Comparison of ENCODE assay signal across 1 cellular context in the genomic region with DNA sequence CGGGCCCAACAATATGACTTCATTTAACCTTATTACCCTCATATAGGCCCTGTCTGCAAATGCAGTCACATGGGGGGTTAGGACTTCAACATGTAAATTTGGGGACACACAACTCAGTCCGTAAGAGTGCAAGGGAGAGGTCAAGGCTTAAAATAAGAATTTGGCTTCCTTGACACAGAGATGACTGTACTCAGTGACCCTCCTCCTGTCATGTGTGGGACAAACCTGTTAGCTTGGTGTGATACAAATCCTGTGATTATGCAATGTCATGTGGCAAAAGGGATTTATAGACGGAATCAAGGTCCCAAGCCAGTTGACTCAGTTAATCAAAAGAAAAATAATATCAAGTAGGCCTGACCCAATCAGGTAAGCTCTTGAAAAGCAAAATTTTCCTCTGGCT.
TF ChIP-seq lines count a peak whose summit lies in the region.

No MANE protein-coding gene starts in this region.

TF ChIP-seq in HepG2, 621 proteins besides CTCF, POLR2A, EP300 and RAD21:
- TF ChIP-seq, protein P1, sequence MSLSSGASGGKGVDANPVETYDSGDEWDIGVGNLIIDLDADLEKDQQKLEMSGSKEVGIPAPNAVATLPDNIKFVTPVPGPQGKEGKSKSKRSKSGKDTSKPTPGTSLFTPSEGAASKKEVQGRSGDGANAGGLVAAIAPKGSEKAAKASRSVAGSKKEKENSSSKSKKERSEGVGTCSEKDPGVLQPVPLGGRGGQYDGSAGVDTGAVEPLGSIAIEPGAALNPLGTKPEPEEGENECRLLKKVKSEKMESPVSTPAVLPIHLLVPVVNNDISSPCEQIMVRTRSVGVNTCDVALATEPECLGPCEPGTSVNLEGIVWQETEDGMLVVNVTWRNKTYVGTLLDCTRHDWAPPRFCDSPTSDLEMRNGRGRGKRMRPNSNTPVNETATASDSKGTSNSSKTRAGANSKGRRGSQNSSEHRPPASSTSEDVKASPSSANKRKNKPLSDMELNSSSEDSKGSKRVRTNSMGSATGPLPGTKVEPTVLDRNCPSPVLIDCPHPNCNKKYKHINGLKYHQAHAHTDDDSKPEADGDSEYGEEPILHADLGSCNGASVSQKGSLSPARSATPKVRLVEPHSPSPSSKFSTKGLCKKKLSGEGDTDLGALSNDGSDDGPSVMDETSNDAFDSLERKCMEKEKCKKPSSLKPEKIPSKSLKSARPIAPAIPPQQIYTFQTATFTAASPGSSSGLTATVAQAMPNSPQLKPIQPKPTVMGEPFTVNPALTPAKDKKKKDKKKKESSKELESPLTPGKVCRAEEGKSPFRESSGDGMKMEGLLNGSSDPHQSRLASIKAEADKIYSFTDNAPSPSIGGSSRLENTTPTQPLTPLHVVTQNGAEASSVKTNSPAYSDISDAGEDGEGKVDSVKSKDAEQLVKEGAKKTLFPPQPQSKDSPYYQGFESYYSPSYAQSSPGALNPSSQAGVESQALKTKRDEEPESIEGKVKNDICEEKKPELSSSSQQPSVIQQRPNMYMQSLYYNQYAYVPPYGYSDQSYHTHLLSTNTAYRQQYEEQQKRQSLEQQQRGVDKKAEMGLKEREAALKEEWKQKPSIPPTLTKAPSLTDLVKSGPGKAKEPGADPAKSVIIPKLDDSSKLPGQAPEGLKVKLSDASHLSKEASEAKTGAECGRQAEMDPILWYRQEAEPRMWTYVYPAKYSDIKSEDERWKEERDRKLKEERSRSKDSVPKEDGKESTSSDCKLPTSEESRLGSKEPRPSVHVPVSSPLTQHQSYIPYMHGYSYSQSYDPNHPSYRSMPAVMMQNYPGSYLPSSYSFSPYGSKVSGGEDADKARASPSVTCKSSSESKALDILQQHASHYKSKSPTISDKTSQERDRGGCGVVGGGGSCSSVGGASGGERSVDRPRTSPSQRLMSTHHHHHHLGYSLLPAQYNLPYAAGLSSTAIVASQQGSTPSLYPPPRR (CRISPR knock-in tag; IDR thresholded peaks at IDR 0.05; ENCODE audit: borderline replicate concordance): no peak
- TF ChIP-seq ZBTB21 (CRISPR knock-in tag; IDR thresholded peaks at IDR 0.05): no peak
- TF ChIP-seq CEBPB (IDR thresholded peaks at IDR 0.05; ENCODE audit: borderline replicate concordance, low read depth, low read length): peak; percentile 46; the same call in 1 of the 2 replicates
